24 cellular contexts compared by ENCODE assay signal in the genomic region with DNA sequence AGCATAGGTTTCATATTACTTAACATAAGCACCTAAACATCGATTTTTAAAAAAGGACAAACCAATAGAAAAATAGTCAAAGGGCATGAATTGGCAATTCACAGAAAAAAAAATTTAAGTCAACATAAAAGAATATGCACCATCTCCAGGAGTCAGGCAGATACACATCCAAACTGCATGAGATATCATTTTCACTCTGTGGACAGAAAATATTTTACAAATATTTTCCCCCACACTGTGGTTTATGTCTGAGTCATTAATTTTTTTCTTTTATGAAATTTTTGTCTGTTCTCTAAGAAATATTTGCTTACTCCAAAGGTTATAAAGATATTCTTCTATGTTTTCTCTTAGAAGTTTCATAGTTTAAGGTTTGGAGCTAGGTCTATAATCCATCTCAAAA.
"Had no signal": no experiment of that assay in that cellular context is flagged by ENCODE, and none has a peak within 500 bp of the region (broad histone marks: within the 10 kb centered on the region; RNA-seq: fewer than 3 reads in every experiment).

No MANE protein-coding gene starts in this region.

- H3K9me3 Mint-ChIP-seq: mesothelial cell of epicardium; natural killer cell treated with Interleukin-12 subunit alpha and Interleukin-12 subunit beta and Interleukin-15 and Interleukin-18, amount 100 ng/mL, for 72 hours had no signal

- H3K36me3 Mint-ChIP-seq: mesothelial cell of epicardium; natural killer cell treated with Interleukin-12 subunit alpha and Interleukin-12 subunit beta and Interleukin-15 and Interleukin-18, amount 100 ng/mL, for 72 hours had no signal

- H3K4me1 ChIP-seq: body of pancreas, pancreas, psoas muscle, right atrium auricular region had no signal

- H3K4me3 Mint-ChIP-seq: activated naive CD4-positive, alpha-beta T cell treated with anti-CD3 and anti-CD28 coated beads for 36 hours; activated naive CD8-positive, alpha-beta T cell treated with anti-CD3 and anti-CD28 coated beads, Interleukin-2, amount 10 ng/mL, durations not matched to agents 7 days and 5 days; mesothelial cell of epicardium; natural killer cell treated with Interleukin-12 subunit alpha and Interleukin-12 subunit beta and Interleukin-15 and Interleukin-18, amount 100 ng/mL, for 72 hours; T-helper 17 cell had no signal

- H3K27me3 ChIP-seq: body of pancreas, pancreas, right atrium auricular region had no signal

- DNase-seq: activated CD4-positive, alpha-beta T cell treated with anti-CD3 and anti-CD28 coated beads for 4 hours; activated CD4-positive, alpha-beta T cell treated with anti-CD3 and anti-CD28 coated beads, Interleukin-2, amount 50 U/mL, for 48 hours; activated CD4-positive, CD25-positive, alpha-beta regulatory T cell; activated effector memory CD4-positive, alpha-beta T cell treated with Interleukin-2 at 50 U/mL for 16 hours; activated naive CD4-positive, alpha-beta T cell treated with anti-CD3 and anti-CD28 coated beads for 36 hours; activated naive CD8-positive, alpha-beta T cell treated with anti-CD3 and anti-CD28 coated beads, Interleukin-2, amount 10 ng/mL, durations not matched to agents 7 days and 5 days; activated T-cell treated with anti-CD3 and anti-CD28 coated beads, Interleukin-2, amount 50 U/mL, for 48 hours; body of pancreas; dermis blood vessel endothelial cell; effector CD8-positive, alpha-beta T cell; foreskin melanocyte; glutamatergic neuron; hippocampal formation; left ventricle myocardium inferior; pancreas; psoas muscle; stimulated activated CD4-positive, alpha-beta T cell treated with anti-CD3 and anti-CD28 coated beads, Interleukin-12 subunit alpha, Interleukin-12 subunit beta, amount 100 ng/mL, for 4 hours; stimulated activated CD4-positive, alpha-beta T cell treated with anti-CD3 and anti-CD28 coated beads, Interleukin-4, amount 100 ng/mL, for 4 hours; stimulated activated naive CD8-positive, alpha-beta T cell treated with anti-CD3 and anti-CD28 coated beads, Interleukin-15, Interleukin-2, amounts not matched to agents 100 U/mL and 50 U/mL, for 24 hours; T-helper 17 cell; tibial artery had no signal

- H3K9me3 ChIP-seq: body of pancreas, pancreas, psoas muscle, right atrium auricular region, tibial artery had no signal

- H3K36me3 ChIP-seq: left ventricle myocardium inferior, pancreas, right atrium auricular region, tibial artery had no signal

- ATAC-seq: body of pancreas; natural killer cell treated with Interleukin-12 subunit alpha and Interleukin-12 subunit beta and Interleukin-15 and Interleukin-18, amount 100 ng/mL, for 72 hours; psoas muscle; stimulated activated naive CD8-positive, alpha-beta T cell treated with anti-CD3 and anti-CD28 coated beads, Interleukin-15, Interleukin-2, amounts not matched to agents 100 U/mL and 50 U/mL, for 24 hours; T-helper 17 cell had no signal

- H3K27ac ChIP-seq: body of pancreas, left ventricle myocardium inferior, pancreas, psoas muscle, right atrium auricular region, tibial artery had no signal

- H3K4me3 ChIP-seq: body of pancreas, left ventricle myocardium inferior, pancreas, psoas muscle, right atrium auricular region, tibial artery had no signal

- H3K27ac Mint-ChIP-seq: activated naive CD4-positive, alpha-beta T cell treated with anti-CD3 and anti-CD28 coated beads for 36 hours; activated naive CD8-positive, alpha-beta T cell treated with anti-CD3 and anti-CD28 coated beads, Interleukin-2, amount 10 ng/mL, durations not matched to agents 7 days and 5 days; mesothelial cell of epicardium; natural killer cell treated with Interleukin-12 subunit alpha and Interleukin-12 subunit beta and Interleukin-15 and Interleukin-18, amount 100 ng/mL, for 72 hours; T-helper 17 cell had no signal
